12 cellular contexts compared by ENCODE assay signal in genomic region chr19:9786819-9787218, GRCh38. TPM values are rescaled to one million over a fixed set of nuclear protein-coding genes. Genes with fewer than 3 reads are reported as not detected.
DNase-seq lines count a peak whose midpoint lies in the region; ATAC-seq and TF ChIP-seq lines count a peak whose summit lies in the region.
"Had no signal": no experiment of that assay in that cellular context is flagged by ENCODE, and none has a peak within 500 bp of the region (broad histone marks: within the 10 kb centered on the region; RNA-seq: fewer than 3 reads in every experiment).

No MANE protein-coding gene starts in this region.

- CTCF ChIA-PET in T-cell (lab: Charles Lee): no interaction called here

- in situ Hi-C loops in GM23248 (cut with MboI): loop anchor here (10.0 to 25.0 kb wide), 3 partner anchors 162 to 652 kb away; partner anchors contain the start of genes ZNF559, ZNF561 and ZNF699

- H3F3A ChIP-seq in GM23248 (ENCODE audit: insufficient read depth): peaks cover 4% of the 10 kb centered on the region; the same call in 1 of the 2 replicates

- H3K9me3 ChIP-seq in GM23248 (ENCODE audit: low read depth) (no peaks in the 10 kb centered on the region), esophagus squamous epithelium (no peaks in the 10 kb centered on the region), sigmoid colon (no peaks in the 10 kb centered on the region)

- no peaks in the 10 kb centered on the region for H3K36me3 Mint-ChIP-seq in T-cell

- H3K9me2 ChIP-seq in GM23248 (ENCODE audit: insufficient read depth): no peaks in the 10 kb centered on the region

- 83 to 85% methylated on average over 8 of the region's 8 CpGs for WGBS in GM23248 (ENCODE audit: low coverage in 1 of 2, low lambda C conversion rate in 2 of 2, missing lambda C conversion rate in 2 of 2), 2 experiments
- WGBS in esophagus squamous epithelium, 2 donors: 92 to 94% methylated on average over 8 of the region's 8 CpGs
- WGBS in sigmoid colon, 2 donors: 94 to 95% methylated on average over 8 of the region's 8 CpGs

- no peak for TF ChIP-seq EP300 in sigmoid colon (IDR thresholded peaks at IDR 0.05)

- POLR2A ChIA-PET in T-cell (lab: Charles Lee): interaction anchor here in 1 of 2 donors (0.5 to 0.7 kb wide), 2 partner anchors 32 to 208 kb away, joined by 4 to 8 read pairs; partner anchors contain the start of gene FBXL12

- peak overlapping the region in 1 of 2 donors; percentile 72 for H3K27ac Mint-ChIP-seq in T-cell

- TF ChIP-seq CTCF in esophagus squamous epithelium (IDR thresholded peaks at IDR 0.05): no peak
- no peak for TF ChIP-seq CTCF in sigmoid colon (IDR thresholded peaks at IDR 0.05)

- H3K4me1 ChIP-seq in GM23248 (ENCODE audit: insufficient read depth): peaks cover 7% of the 10 kb centered on the region; the same call in 1 of the 2 replicates
- H3K4me1 ChIP-seq in esophagus squamous epithelium: peaks cover 6 to 56% (median 22%) of the 10 kb centered on the region in 3 donors
- peaks cover 0 to 40% (median 34%) of the 10 kb centered on the region in 4 donors for H3K4me1 ChIP-seq in sigmoid colon

- peaks cover 24% of the 10 kb centered on the region for H3K79me2 ChIP-seq in GM23248 (ENCODE audit: insufficient read depth)

- H3K4me3 ChIP-seq in GM23248: no peak overlapping the region
- peak overlapping the region in 2 of 4 donors; percentile 67 to 91 for H3K4me3 ChIP-seq in esophagus squamous epithelium
- H3K4me3 ChIP-seq in sigmoid colon: no peak overlapping the region

- peaks cover 30 to 38% (median 36%) of the 10 kb centered on the region in 3 donors for H3K4me1 Mint-ChIP-seq in T-cell

- no peak overlapping the region for H3K4me2 ChIP-seq in GM23248 (ENCODE audit: unreplicated experiment)

- H3K4me3 Mint-ChIP-seq in T-cell: peak overlapping the region; percentile 62 to 88 (median 64)

- H3K9me3 Mint-ChIP-seq in T-cell: no peaks in the 10 kb centered on the region

- ATAC-seq in T-cell (replicated peaks in 1 of 4) (no peak), GM18861 (IDR thresholded peaks at IDR 0.05; ENCODE audit: unreplicated experiment) (no peak)

- intact Hi-C loops in esophagus squamous epithelium (cut with DNase I) (loop anchor here (10.0 kb wide), 1 partner anchor 472 kb away; no protein-coding TSS in a partner anchor), sigmoid colon (cut with DNase I) (no loop called here)

- peak overlapping the region; percentile 99; the same call in 1 of the 2 replicates for H2AFZ ChIP-seq in GM23248

- TF ChIP-seq POLR2A in esophagus squamous epithelium (IDR thresholded peaks at IDR 0.05): no peak
- no peak for TF ChIP-seq POLR2A in sigmoid colon (IDR thresholded peaks at IDR 0.05)

- no peaks in the 10 kb centered on the region for H3K27me3 Mint-ChIP-seq in T-cell

- DNase-seq in GM23248 (no peak), T-cell (no peak), esophagus squamous epithelium (lab: John Stamatoyannopoulos, UW) (no peak), sigmoid colon (no peak), mesenteric fat pad (ENCODE audit: low spot score) (no peak), activated gamma-delta T cell (lab: John Stamatoyannopoulos, UW) (no peak), NCI-H1417 treated with DMSO at 0.1 percent for 48 hours (lab: John Stamatoyannopoulos, UW) (no peak)
- DNase-seq: activated CD4-positive, alpha-beta T cell treated with anti-CD3 and anti-CD28 coated beads for 1 hour; GF-D8; NCI-H1048; OCI-M1 had no signal

- H3K36me3 ChIP-seq in GM23248 (ENCODE audit: low read depth): no peaks in the 10 kb centered on the region
- peaks cover 0 to 6% (median 0%) of the 10 kb centered on the region in 3 donors for H3K36me3 ChIP-seq in esophagus squamous epithelium
- no peaks in the 10 kb centered on the region for H3K36me3 ChIP-seq in sigmoid colon

- no peaks in the 10 kb centered on the region for H4K20me1 ChIP-seq in GM23248 (ENCODE audit: insufficient read depth)

- H3K27me3 ChIP-seq in GM23248 (replicated peaks; ENCODE audit: insufficient read depth): no peaks in the 10 kb centered on the region
- no peaks in the 10 kb centered on the region for H3K27me3 ChIP-seq in esophagus squamous epithelium
- no peaks in the 10 kb centered on the region for H3K27me3 ChIP-seq in sigmoid colon

- H3K27ac ChIP-seq in GM23248: no peak overlapping the region
- peak overlapping the region; percentile 95 to 100 (median 98) for H3K27ac ChIP-seq in esophagus squamous epithelium
- peak overlapping the region; percentile 94 to 99 (median 99) for H3K27ac ChIP-seq in sigmoid colon

- H3K9ac ChIP-seq in GM23248: no peak overlapping the region

RNA-seq across cellular contexts. Expression of gene ZNF846, which starts 18.3 kb away (rescaled TPM):
- total RNA-seq in GM23248 (2014; rRNA removed; shearing (Covaris generic)): 5.9 and 7.1 TPM in 2 replicates
- polyA plus RNA-seq in GM23248 (2016; fragmentation: Nextera tagmentation; extraction: Ambion mirVana): 5.2 and 6.1 TPM in 2 replicates
- 10 to 100 TPM; 13.7 to 19.7 (median 18.4) TPM for total RNA-seq in T-cell
- 10 to 100 TPM; 10.8 to 18.5 (median 13.5) TPM for total RNA-seq in esophagus squamous epithelium
- 10 to 100 TPM; 15.8 to 48.7 (median 23.7) TPM for total RNA-seq in sigmoid colon
- polyA plus RNA-seq in sigmoid colon: 1 to 10 TPM; 3.6 to 6.7 (median 4.6) TPM
- 8.8 TPM for total RNA-seq in mesenteric fat pad

RNA-seq across cellular contexts. Expression of gene FBXL12, which starts 32.1 kb away (rescaled TPM):
- total RNA-seq in GM23248 (2014; rRNA removed; shearing (Covaris generic)): 21.9 and 29.8 TPM in 2 replicates
- polyA plus RNA-seq in GM23248 (2016; fragmentation: Nextera tagmentation; extraction: Ambion mirVana): 27.1 and 28.5 TPM in 2 replicates
- total RNA-seq in T-cell: 10 to 100 TPM; 31.5 to 37.7 (median 35.0) TPM
- 10 to 100 TPM in 3 of 4 donors, 1 to 10 TPM in 1; 6.9 to 20.0 (median 13.7) TPM for total RNA-seq in esophagus squamous epithelium
- 10 to 100 TPM; 18.3 to 31.9 (median 26.6) TPM for total RNA-seq in sigmoid colon
- polyA plus RNA-seq in sigmoid colon: 10 to 100 TPM; 14.8 to 22.4 (median 18.6) TPM
- total RNA-seq in mesenteric fat pad: 23.0 TPM

RNA-seq across cellular contexts. Expression of gene UBL5, which starts 40.9 kb away (rescaled TPM):
- total RNA-seq in GM23248 (2014; rRNA removed; shearing (Covaris generic)): 392 and 413 TPM in 2 replicates
- polyA plus RNA-seq in GM23248 (2016; fragmentation: Nextera tagmentation; extraction: Ambion mirVana) (605 and 606 TPM in 2 replicates), sigmoid colon (1,000 to 10,000 TPM in 2 of 3 donors, 100 to 1,000 TPM in 1; 532 to 1,128 (median 1,056) TPM)
- total RNA-seq in T-cell (100 to 1,000 TPM; 205 to 228 (median 215) TPM), esophagus squamous epithelium (100 to 1,000 TPM; 394 to 688 (median 499) TPM), sigmoid colon (100 to 1,000 TPM; 518 to 900 (median 674) TPM), mesenteric fat pad (263 TPM)

RNA-seq across cellular contexts. Expression of gene PIN1, which starts 48.3 kb away (rescaled TPM):
- total RNA-seq in GM23248 (2014; rRNA removed; shearing (Covaris generic)): 95.4 and 102 TPM in 2 replicates
- polyA plus RNA-seq in GM23248 (2016; fragmentation: Nextera tagmentation; extraction: Ambion mirVana) (124 and 134 TPM in 2 replicates), sigmoid colon (100 to 1,000 TPM in 2 of 3 donors, 10 to 100 TPM in 1; 87.4 to 122 (median 117) TPM)
- total RNA-seq in T-cell (10 to 100 TPM; 49.4 to 92.6 (median 79.4) TPM), esophagus squamous epithelium (10 to 100 TPM; 61.1 to 77.1 (median 67.6) TPM), sigmoid colon (100 to 1,000 TPM in 3 of 4 donors, 10 to 100 TPM in 1; 77.5 to 149 (median 142) TPM), mesenteric fat pad (52.0 TPM)
